ENCODE assay signal across 8 cellular contexts in the genomic region with DNA sequence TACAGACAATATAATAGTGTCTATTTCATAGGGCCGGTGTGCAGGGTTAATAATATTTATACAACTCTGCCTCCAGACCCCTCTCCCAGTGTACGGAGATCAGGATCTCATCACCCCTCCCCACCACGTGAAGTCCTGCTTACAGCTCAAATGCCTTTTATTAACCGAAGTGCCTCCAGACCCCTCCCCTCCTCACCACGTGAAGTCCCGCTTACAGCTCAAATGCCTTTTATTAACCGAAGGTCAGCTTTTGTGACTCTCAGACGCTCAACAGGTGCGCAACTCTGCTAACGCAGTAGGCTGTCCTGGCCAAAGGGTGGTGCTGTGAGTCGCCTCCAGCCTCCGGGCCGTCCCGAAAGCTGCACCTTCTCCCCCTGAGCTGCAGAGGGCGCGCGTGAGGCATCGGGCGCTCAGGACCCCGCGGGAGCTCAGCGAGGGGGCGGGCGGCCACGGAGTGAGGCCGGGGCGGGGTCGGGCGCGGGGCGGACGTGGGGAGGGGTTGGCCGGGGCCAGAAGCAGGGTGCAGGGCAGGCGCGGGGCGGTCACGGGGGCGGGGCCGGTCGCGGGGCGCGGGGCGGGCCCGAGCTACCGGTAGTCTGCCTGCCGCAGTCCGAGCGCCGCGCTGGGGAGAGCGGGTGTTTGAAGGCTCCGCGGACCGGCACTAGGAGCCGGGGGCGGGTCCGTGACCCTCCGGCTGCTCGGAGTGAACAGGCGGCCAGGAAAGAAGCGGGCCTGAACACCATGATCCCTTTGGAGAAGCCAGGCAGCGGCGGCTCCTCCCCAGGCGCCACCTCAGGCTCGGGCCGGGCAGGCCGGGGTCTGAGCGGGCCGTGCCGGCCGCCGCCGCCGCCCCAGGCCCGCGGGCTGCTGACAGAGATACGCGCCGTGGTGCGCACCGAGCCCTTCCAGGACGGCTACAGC. TPM values are rescaled to one million over a fixed set of nuclear protein-coding genes. Genes with fewer than 3 reads are reported as not detected.
DNase-seq lines count a peak whose midpoint lies in the region; ATAC-seq and TF ChIP-seq lines count a peak whose summit lies in the region.

A gene (plus strand): TSS at position 606 of the 921 bp plus-strand sequence. CDS start 136 bp downstream, at position 742.

- peak; percentile 76 to 84 for TF ChIP-seq POLR2A in gastroesophageal sphincter (IDR thresholded peaks at IDR 0.05)

- H3K36me3 ChIP-seq in HAP-1 (replicated peaks) (no peaks in the 10 kb centered on the region), MG63 (no peaks in the 10 kb centered on the region), SJCRH30 (no peaks in the 10 kb centered on the region), gastroesophageal sphincter (no peaks in the 10 kb centered on the region), neutrophil (no peaks in the 10 kb centered on the region)

- DNase-seq in GF-D8 (lab: John Stamatoyannopoulos, UW) (peak; percentile 80), HAP-1 (ENCODE audit: low spot score in 2 of 2) (peak; percentile 82 to 91), MG63 (peak; percentile 87), SJCRH30 (peak; percentile 86 to 95), superior temporal gyrus (ENCODE audit: extremely low spot score) (peak; percentile 89)
- peak; percentile 88 to 94 (median 92) for DNase-seq in activated naive CD4-positive, alpha-beta T cell (lab: John Stamatoyannopoulos, UW)

- H3K9me3 ChIP-seq in HAP-1 (no peaks in the 10 kb centered on the region), MG63 (no peaks in the 10 kb centered on the region), SJCRH30 (replicated peaks) (no peaks in the 10 kb centered on the region), gastroesophageal sphincter (no peaks in the 10 kb centered on the region), neutrophil (no peaks in the 10 kb centered on the region)

- WGBS in gastroesophageal sphincter (ENCODE audit: low coverage in 1 of 2), 2 donors: 0 to 3% methylated on average over 6 to 7 of the region's 83 CpGs

- H3K4me3 ChIP-seq in HAP-1 (peak within 1 kb of the TSS; percentile 69), MG63 (peak within 1 kb of the TSS; percentile 75), SJCRH30 (peak within 1 kb of the TSS; percentile 79), gastroesophageal sphincter (peak within 1 kb of the TSS; percentile 80 to 94), neutrophil (ENCODE audit: low read depth in 1 of 2, low read length in 1 of 2) (peak within 1 kb of the TSS; percentile 88 to 94)

- H3K4me1 ChIP-seq in HAP-1 (peaks cover 5% of the 10 kb centered on the region; the same call in 1 of the 2 replicates), SJCRH30 (0 out of 2 replicates have a peak, but pooled peaks cover under 1% of the 10 kb centered on the region), gastroesophageal sphincter (peaks cover 0 to 31% (median 15%) of the 10 kb centered on the region in 3 donors), neutrophil (ENCODE audit: control insufficient read depth in 1 of 2, insufficient read depth in 1 of 2, low read depth in 1 of 2, low read length in 1 of 2) (peaks cover 40 to 41% of the 10 kb centered on the region in 2 experiments)

- peak; percentile 94 for ATAC-seq in gastroesophageal sphincter

- H3K27ac ChIP-seq in SJCRH30: no peak within 1 kb of the TSS; the same call in 1 of the 2 replicates
- H3K27ac ChIP-seq in gastroesophageal sphincter: peak within 1 kb of the TSS; percentile 79 to 96 (median 94)
- H3K27ac ChIP-seq in neutrophil: peak within 1 kb of the TSS; percentile 95

- in situ Hi-C loops in HAP-1 (cut with MboI; ENCODE audit: low sequenced_read_pairs): loop anchor here (5.0 to 25.0 kb wide), 2 partner anchors 135 to 255 kb away; no protein-coding TSS in a partner anchor

- TF ChIP-seq CTCF in gastroesophageal sphincter (IDR thresholded peaks at IDR 0.05): peak; percentile 98 to 100 (median 100)
- peak; percentile 100 for TF ChIP-seq CTCF in neutrophil (IDR thresholded peaks at IDR 0.05)

- H3K27me3 ChIP-seq in HAP-1 (ENCODE audit: low read depth): peaks cover 22% of the 10 kb centered on the region
- no peaks in the 10 kb centered on the region for H3K27me3 ChIP-seq in MG63
- no peaks in the 10 kb centered on the region; the same call in 1 of the 2 replicates for H3K27me3 ChIP-seq in SJCRH30
- no peaks in the 10 kb centered on the region for H3K27me3 ChIP-seq in gastroesophageal sphincter
- peaks cover 24% of the 10 kb centered on the region for H3K27me3 ChIP-seq in neutrophil

- no peak for TF ChIP-seq EP300 in gastroesophageal sphincter (IDR thresholded peaks at IDR 0.05)

RNA-seq across cellular contexts. Expression of the gene that starts here (rescaled TPM):
- total RNA-seq in MG63 (2014; rRNA removed; shearing (Covaris generic); ENCODE audit: low replicate concordance): 74.9 and 111 TPM in 2 replicates
- 4.5 TPM in 2 replicates for total RNA-seq in SJCRH30 (2014; rRNA removed; shearing (Covaris generic))
- total RNA-seq in gastroesophageal sphincter: 10 to 100 TPM; 14.6 to 31.5 (median 27.3) TPM
